In genomic region chr2:39913648-39914456, GRCh38 we compare ENCODE assay signal across 8 cellular contexts.
DNase-seq lines count a peak whose midpoint lies in the region; ATAC-seq and TF ChIP-seq lines count a peak whose summit lies in the region.

No MANE protein-coding gene starts in this region.

- no peaks in the 10 kb centered on the region for H3K4me1 Mint-ChIP-seq in natural killer cell
- no peaks in the 10 kb centered on the region for H3K4me1 Mint-ChIP-seq in natural killer cell treated with Interleukin-12 subunit alpha and Interleukin-12 subunit beta and Interleukin-15 and Interleukin-18, amount 100 ng/mL, for 72 hours (ENCODE audit: low read depth in 2 of 2)
- H3K4me1 Mint-ChIP-seq in nephron = peaks cover 9% of the 10 kb centered on the region

- no peak overlapping the region for H3K4me3 ChIP-seq in HFF-Myc (replicated peaks; ENCODE audit: low read depth, low read length)

- H3K27ac Mint-ChIP-seq in natural killer cell (no peak overlapping the region), nephron (peak overlapping the region; percentile 3 to 43 (median 19))
- H3K27ac Mint-ChIP-seq in natural killer cell treated with Interleukin-12 subunit alpha and Interleukin-12 subunit beta and Interleukin-15 and Interleukin-18, amount 100 ng/mL, for 72 hours = no peak overlapping the region

- intact Hi-C loops in natural killer cell (cut with micrococcal nuclease) = loop anchor here (5.0 kb wide), 1 partner anchor 1783 kb away; no protein-coding TSS in a partner anchor

- peaks cover 3 to 9% of the 10 kb centered on the region in 2 donors for H3K27me3 Mint-ChIP-seq in natural killer cell (ENCODE audit: low read depth in 2 of 2)
- H3K27me3 Mint-ChIP-seq in natural killer cell treated with Interleukin-12 subunit alpha and Interleukin-12 subunit beta and Interleukin-15 and Interleukin-18, amount 100 ng/mL, for 72 hours = peaks cover 11 to 13% of the 10 kb centered on the region in 2 donors
- peaks cover 2% of the 10 kb centered on the region for H3K27me3 Mint-ChIP-seq in nephron (ENCODE audit: low read depth)

- DNase-seq in natural killer cell (no peak), HFF-Myc (ENCODE audit: extremely low read depth, low read depth) (peak; percentile 63), NAMALWA (ENCODE audit: low spot score) (peak; percentile 85), SHP77 (lab: John Stamatoyannopoulos, UW) (peak; percentile 26 to 46), mesenteric fat pad (ENCODE audit: low spot score) (no peak)
- DNase-seq in natural killer cell treated with Interleukin-12 subunit alpha and Interleukin-12 subunit beta and Interleukin-15 and Interleukin-18, amount 100 ng/mL, for 72 hours (ENCODE audit: low spot score) = no peak

- ATAC-seq in natural killer cell = peak in 1 of 3 donors; percentile 48
- no peak for ATAC-seq in natural killer cell treated with Interleukin-12 subunit alpha and Interleukin-12 subunit beta and Interleukin-15 and Interleukin-18, amount 100 ng/mL, for 72 hours
- ATAC-seq in esophagus mucosa = peak; percentile 57

- no peak overlapping the region for H3K4me3 Mint-ChIP-seq in natural killer cell
- no peak overlapping the region for H3K4me3 Mint-ChIP-seq in natural killer cell treated with Interleukin-12 subunit alpha and Interleukin-12 subunit beta and Interleukin-15 and Interleukin-18, amount 100 ng/mL, for 72 hours
- no peak overlapping the region for H3K4me3 Mint-ChIP-seq in nephron

- TF ChIP-seq CTCF in natural killer cell (IDR thresholded peaks at IDR 0.05) (peak; percentile 62), HFF-Myc (IDR thresholded peaks at IDR 0.05; ENCODE audit: low read depth, low read length, missing control alignments) (peak; percentile 63), nephron (IDR thresholded peaks at IDR 0.05; ENCODE audit: unreplicated experiment in 3 of 3) (peak; percentile 81 to 92 (median 87))

- no peaks in the 10 kb centered on the region for H3K36me3 Mint-ChIP-seq in natural killer cell
- no peaks in the 10 kb centered on the region for H3K36me3 Mint-ChIP-seq in natural killer cell treated with Interleukin-12 subunit alpha and Interleukin-12 subunit beta and Interleukin-15 and Interleukin-18, amount 100 ng/mL, for 72 hours
- H3K36me3 Mint-ChIP-seq in nephron (ENCODE audit: low read depth) = no peaks in the 10 kb centered on the region

- no peaks in the 10 kb centered on the region for H3K9me3 Mint-ChIP-seq in natural killer cell
- no peaks in the 10 kb centered on the region for H3K9me3 Mint-ChIP-seq in natural killer cell treated with Interleukin-12 subunit alpha and Interleukin-12 subunit beta and Interleukin-15 and Interleukin-18, amount 100 ng/mL, for 72 hours
- no peaks in the 10 kb centered on the region for H3K9me3 Mint-ChIP-seq in nephron

Comparison
In these comparisons a context has a peak if more than half of its experiments do, and no peak if none do; other contexts are left out.
1. DNase-seq: peak in HFF-Myc (single experiment), NAMALWA (single experiment) and SHP77 (2 of 2); none in natural killer cell (single experiment), natural killer cell treated with Interleukin-12 subunit alpha and Interleukin-12 subunit beta and Interleukin-15 and Interleukin-18, amount 100 ng/mL, for 72 hours (single experiment) and mesenteric fat pad (single experiment).
2. H3K27ac Mint-ChIP-seq: peak in nephron (3 of 3); none in natural killer cell (0 of 2) and natural killer cell treated with Interleukin-12 subunit alpha and Interleukin-12 subunit beta and Interleukin-15 and Interleukin-18, amount 100 ng/mL, for 72 hours (0 of 2).
3. Peak in every context shown above with its lines, with median percentiles within 50 percentile points of each other: CTCF ChIP-seq.